ENCODE assay signal across 29 cellular contexts in genomic region chr2:239489481-239489880, GRCh38.
"Had no signal": no experiment of that assay in that cellular context is flagged by ENCODE, and none has a peak within 500 bp of the region (broad histone marks: within the 10 kb centered on the region; RNA-seq: fewer than 3 reads in every experiment).

No MANE protein-coding gene starts in this region.

- FAIRE-seq: astrocyte, colon, endometrium, endothelial cell of umbilical vein had no signal

- H3K27me3 Mint-ChIP-seq: activated CD4-positive, alpha-beta T cell treated with anti-CD3 and anti-CD28 coated beads for 36 hours; activated naive CD8-positive, alpha-beta T cell had no signal

- H3K4me1 Mint-ChIP-seq: activated CD4-positive, alpha-beta T cell treated with anti-CD3 and anti-CD28 coated beads for 36 hours; activated CD4-positive, alpha-beta T cell treated with anti-CD3 and anti-CD28 coated beads, Interleukin-2, amount 10 ng/mL, durations not matched to agents 24 days and 14 days; activated CD8-positive, alpha-beta memory T cell treated with anti-CD3 and anti-CD28 coated beads, Interleukin-2, amount 10 ng/mL, durations not matched to agents 7 days and 5 days had no signal

- H3K9me3 Mint-ChIP-seq: activated CD4-positive, alpha-beta memory T cell treated with anti-CD3 and anti-CD28 coated beads for 36 hours; activated CD4-positive, alpha-beta T cell treated with anti-CD3 and anti-CD28 coated beads, Interleukin-2, amount 10 ng/mL, durations not matched to agents 24 days and 14 days; activated T-helper 1 cell treated with anti-CD3 and anti-CD28 coated beads, Interleukin-12 subunit alpha, Interleukin-12 subunit beta, Interleukin-2, Interleukin-4 antibody, amounts not matched to agents 30 ng/mL and 10 ng/mL and 1 ng/mL, durations not matched to agents 14 hours and 24 hours and 36 hours; activated T-helper 2 cell treated with anti-CD3 and anti-CD28 coated beads, Interferon-gamma antibody, Interleukin-2, Interleukin-4, amounts not matched to agents 10 μg/mL and 5 μg/mL and 100 μg/mL, durations not matched to agents 14 hours and 24 hours and 36 hours had no signal

- H3K27ac ChIP-seq: epithelial cell of prostate, esophagus squamous epithelium, gastroesophageal sphincter had no signal

- H3K27ac Mint-ChIP-seq: activated CD4-positive, alpha-beta memory T cell treated with anti-CD3 and anti-CD28 coated beads for 36 hours; activated CD4-positive, alpha-beta T cell treated with anti-CD3 and anti-CD28 coated beads for 36 hours; activated CD4-positive, alpha-beta T cell treated with anti-CD3 and anti-CD28 coated beads, Interleukin-2, amount 10 ng/mL, durations not matched to agents 24 days and 14 days; activated CD8-positive, alpha-beta memory T cell treated with anti-CD3 and anti-CD28 coated beads, Interleukin-2, amount 10 ng/mL, durations not matched to agents 7 days and 5 days; activated CD8-positive, alpha-beta T cell treated with anti-CD3 and anti-CD28 coated beads, Interleukin-2, amount 10 ng/mL, durations not matched to agents 7 days and 5 days; activated naive CD8-positive, alpha-beta T cell; activated T-helper 1 cell treated with anti-CD3 and anti-CD28 coated beads, Interleukin-12 subunit alpha, Interleukin-12 subunit beta, Interleukin-2, Interleukin-4 antibody, amounts not matched to agents 30 ng/mL and 10 ng/mL and 1 ng/mL, durations not matched to agents 14 hours and 24 hours and 36 hours; activated T-helper 2 cell treated with anti-CD3 and anti-CD28 coated beads, Interferon-gamma antibody, Interleukin-2, Interleukin-4, amounts not matched to agents 10 μg/mL and 5 μg/mL and 100 μg/mL, durations not matched to agents 14 hours and 24 hours and 36 hours had no signal

- DNase-seq: activated CD4-positive, alpha-beta memory T cell treated with anti-CD3 and anti-CD28 coated beads for 36 hours; activated CD4-positive, alpha-beta T cell treated with anti-CD3 and anti-CD28 coated beads for 36 hours; activated CD4-positive, alpha-beta T cell treated with anti-CD3 and anti-CD28 coated beads, Interleukin-2, amount 10 ng/mL, durations not matched to agents 24 days and 14 days; activated CD4-positive, CD25-positive, alpha-beta regulatory T cell; activated CD4-positive, CD25-positive, alpha-beta regulatory T cell treated with anti-CD3 and anti-CD28 coated beads, Interleukin-2, amount 50 U/mL, for 72 hours; activated CD8-positive, alpha-beta memory T cell treated with anti-CD3 and anti-CD28 coated beads, Interleukin-2, amount 10 ng/mL, durations not matched to agents 7 days and 5 days; activated CD8-positive, alpha-beta memory T cell treated with anti-CD3 and anti-CD28 coated beads, Interleukin-2, amount 50 U/mL, for 4 hours; activated CD8-positive, alpha-beta T cell treated with anti-CD3 and anti-CD28 coated beads, Interleukin-2, amount 10 ng/mL, durations not matched to agents 7 days and 5 days; activated effector memory CD4-positive, alpha-beta T cell treated with anti-CD3 and anti-CD28 coated beads, Interleukin-2, amount 50 U/mL, for 16 hours; activated naive CD4-positive, alpha-beta T cell treated with anti-CD3 and anti-CD28 coated beads, Interleukin-2, amount 50 U/mL, for 16 hours; activated T-cell treated with anti-CD3 and anti-CD28 coated beads, Interleukin-2, amount 50 U/mL, for 1 hour; activated T-cell treated with anti-CD3 and anti-CD28 coated beads, Interleukin-2, amount 50 U/mL, for 48 hours; amniotic stem cell; anterior cingulate cortex; caudate nucleus; effector CD8-positive, alpha-beta T cell; esophagus squamous epithelium; foreskin melanocyte; head of caudate nucleus; T-helper 2 cell had no signal

- H3K4me3 ChIP-seq: esophagus squamous epithelium, gastroesophageal sphincter had no signal

- H3K36me3 Mint-ChIP-seq: activated CD4-positive, alpha-beta memory T cell treated with anti-CD3 and anti-CD28 coated beads for 36 hours; activated CD8-positive, alpha-beta memory T cell treated with anti-CD3 and anti-CD28 coated beads, Interleukin-2, amount 10 ng/mL, durations not matched to agents 7 days and 5 days; activated naive CD8-positive, alpha-beta T cell had no signal

- H3K9me3 ChIP-seq: esophagus squamous epithelium, gastroesophageal sphincter had no signal

- H3K36me3 ChIP-seq: esophagus squamous epithelium, gastroesophageal sphincter had no signal

- H3K4me3 Mint-ChIP-seq: activated CD4-positive, alpha-beta memory T cell treated with anti-CD3 and anti-CD28 coated beads for 36 hours; activated CD4-positive, alpha-beta T cell treated with anti-CD3 and anti-CD28 coated beads for 36 hours; activated CD4-positive, alpha-beta T cell treated with anti-CD3 and anti-CD28 coated beads, Interleukin-2, amount 10 ng/mL, durations not matched to agents 24 days and 14 days; activated CD8-positive, alpha-beta memory T cell treated with anti-CD3 and anti-CD28 coated beads, Interleukin-2, amount 10 ng/mL, durations not matched to agents 7 days and 5 days; activated CD8-positive, alpha-beta T cell treated with anti-CD3 and anti-CD28 coated beads, Interleukin-2, amount 10 ng/mL, durations not matched to agents 7 days and 5 days; activated naive CD8-positive, alpha-beta T cell; activated T-helper 1 cell treated with anti-CD3 and anti-CD28 coated beads, Interleukin-12 subunit alpha, Interleukin-12 subunit beta, Interleukin-2, Interleukin-4 antibody, amounts not matched to agents 30 ng/mL and 10 ng/mL and 1 ng/mL, durations not matched to agents 14 hours and 24 hours and 36 hours had no signal

- H3K4me1 ChIP-seq: esophagus squamous epithelium, gastroesophageal sphincter had no signal
